In the genomic region with DNA sequence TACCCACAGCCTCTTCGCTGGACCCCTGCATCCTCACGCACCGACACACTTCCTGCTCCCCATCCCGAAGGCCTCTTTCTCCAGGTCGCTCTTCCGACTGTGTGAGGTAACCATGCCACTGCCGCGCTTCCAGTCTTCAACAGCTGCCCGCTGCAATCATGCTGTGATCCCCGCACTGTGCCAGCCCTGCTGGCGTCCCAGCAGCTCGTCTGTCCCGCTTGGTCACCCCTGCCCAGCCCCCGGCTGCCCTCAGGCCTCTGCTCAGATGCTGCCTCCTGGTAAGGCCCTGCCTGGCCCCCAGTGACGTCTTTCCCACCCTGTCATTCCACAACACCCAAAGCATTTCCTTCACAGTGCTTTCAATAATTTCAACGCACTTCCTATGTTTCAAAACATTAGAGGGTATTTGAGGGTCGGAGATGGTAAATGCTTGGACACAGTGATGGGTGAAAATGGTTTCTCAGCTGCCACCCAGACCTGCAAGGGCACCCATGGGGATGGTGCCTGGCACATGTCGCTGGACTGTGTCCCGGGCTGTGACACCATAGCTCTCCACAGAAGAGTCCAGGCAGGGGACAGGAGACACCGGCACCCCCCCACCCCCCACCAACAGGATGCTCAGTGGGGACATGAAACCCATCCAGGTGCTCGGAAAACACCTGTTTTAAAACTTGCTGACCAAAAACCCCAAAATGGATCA, we compare ENCODE assay signal across 10 cellular contexts.
DNase-seq lines count a peak whose midpoint lies in the region; ATAC-seq and TF ChIP-seq lines count a peak whose summit lies in the region.
"Had no signal": no experiment of that assay in that cellular context is flagged by ENCODE, and none has a peak within 500 bp of the region (broad histone marks: within the 10 kb centered on the region; RNA-seq: fewer than 3 reads in every experiment).

No MANE protein-coding gene starts in this region.

- H3K27ac ChIP-seq in BLaER1 treated with 17β-estradiol and CSF1 and Interleukin-3, amounts not matched to agents 10 nM and 100 nM = peak overlapping the region in 8 of 11 experiments; percentile 9 to 88 (median 81); a peak in 14 of 22 replicates
- peak overlapping the region; percentile 76 for H3K27ac ChIP-seq in HUES48 (ENCODE audit: low read depth, low read length)
- H3K27ac ChIP-seq in esophagus squamous epithelium = peak overlapping the region in 1 of 4 donors; percentile 17

- peaks cover 0 to 26% (median 0%) of the 10 kb centered on the region in 11 experiments; a peak in 4 of 22 replicates for H3K27me3 ChIP-seq in BLaER1 treated with 17β-estradiol and CSF1 and Interleukin-3, amounts not matched to agents 10 nM and 100 nM
- H3K27me3 ChIP-seq in HUES48 (ENCODE audit: control insufficient read depth, insufficient read depth, low read length) = no peaks in the 10 kb centered on the region
- H3K27me3 ChIP-seq in esophagus squamous epithelium = no peaks in the 10 kb centered on the region

- peaks cover 6% of the 10 kb centered on the region for H3K36me3 Mint-ChIP-seq in nephron progenitor cell (ENCODE audit: low read depth)

- H3K27me3 Mint-ChIP-seq in nephron progenitor cell (ENCODE audit: low read depth, poor library complexity) = peaks cover 4% of the 10 kb centered on the region
- H3K27me3 Mint-ChIP-seq: stimulated activated naive CD8-positive, alpha-beta T cell treated with anti-CD3 and anti-CD28 coated beads, Interleukin-15, Interleukin-2, amounts not matched to agents 100 ng/mL and 50 ng/mL, for 24 hours had no signal

- WGBS in esophagus squamous epithelium, 2 donors = 80 to 91% methylated on average over 18 to 21 of the region's 21 CpGs

- peaks cover 0 to 7% (median 0%) of the 10 kb centered on the region in 11 experiments; a peak in 5 of 22 replicates for H3K36me3 ChIP-seq in BLaER1 treated with 17β-estradiol and CSF1 and Interleukin-3, amounts not matched to agents 10 nM and 100 nM
- H3K36me3 ChIP-seq in HUES48 (ENCODE audit: control insufficient read depth, insufficient read depth, low read length) = no peaks in the 10 kb centered on the region
- H3K36me3 ChIP-seq in esophagus squamous epithelium = no peaks in the 10 kb centered on the region

- H3K4me3 ChIP-seq in BLaER1 treated with 17β-estradiol and CSF1 and Interleukin-3, amounts not matched to agents 10 nM and 100 nM = peak overlapping the region in 6 of 10 experiments; percentile 1 to 51 (median 44); a peak in 10 of 20 replicates
- no peak overlapping the region for H3K4me3 ChIP-seq in HUES48 (ENCODE audit: low read depth, low read length)
- H3K4me3 ChIP-seq in choroid plexus epithelial cell (ENCODE audit: low read depth, low read length) = no peak overlapping the region
- no peak overlapping the region for H3K4me3 ChIP-seq in esophagus squamous epithelium

- peak overlapping the region; percentile 68 for H3K27ac Mint-ChIP-seq in nephron progenitor cell
- H3K27ac Mint-ChIP-seq: stimulated activated naive CD8-positive, alpha-beta T cell treated with anti-CD3 and anti-CD28 coated beads, Interleukin-15, Interleukin-2, amounts not matched to agents 100 ng/mL and 50 ng/mL, for 24 hours had no signal

- no peak overlapping the region for H3K4me3 Mint-ChIP-seq in nephron progenitor cell
- H3K4me3 Mint-ChIP-seq: stimulated activated naive CD8-positive, alpha-beta T cell treated with anti-CD3 and anti-CD28 coated beads, Interleukin-15, Interleukin-2, amounts not matched to agents 100 ng/mL and 50 ng/mL, for 24 hours had no signal

- H4K20me1 ChIP-seq in BLaER1 treated with 17β-estradiol and CSF1 and Interleukin-3, amounts not matched to agents 10 nM and 100 nM = peaks cover 0 to 89% (median 47%) of the 10 kb centered on the region in 11 experiments; a peak in 15 of 22 replicates

- no peak for ATAC-seq in HG02884 (IDR thresholded peaks at IDR 0.05; ENCODE audit: unreplicated experiment)

- H3K9me3 Mint-ChIP-seq in nephron progenitor cell = no peaks in the 10 kb centered on the region
- H3K9me3 Mint-ChIP-seq: stimulated activated naive CD8-positive, alpha-beta T cell treated with anti-CD3 and anti-CD28 coated beads, Interleukin-15, Interleukin-2, amounts not matched to agents 100 ng/mL and 50 ng/mL, for 24 hours had no signal

- intact Hi-C loops in esophagus squamous epithelium (cut with DNase I) = no loop called here

- peaks cover 94 to 100% (median 99%) of the 10 kb centered on the region in 10 experiments for H3K4me1 ChIP-seq in BLaER1 treated with 17β-estradiol and CSF1 and Interleukin-3, amounts not matched to agents 10 nM and 100 nM
- H3K4me1 ChIP-seq in HUES48 (ENCODE audit: control insufficient read depth, insufficient read depth, low read length) (peaks cover 9% of the 10 kb centered on the region), esophagus squamous epithelium (peaks cover 4 to 78% (median 24%) of the 10 kb centered on the region in 3 donors)

- H3K4me2 ChIP-seq in BLaER1 treated with 17β-estradiol and CSF1 and Interleukin-3, amounts not matched to agents 10 nM and 100 nM = peak overlapping the region; percentile 66 to 99 (median 94)

- H3K4me1 Mint-ChIP-seq in nephron progenitor cell = peaks cover 99% of the 10 kb centered on the region

- no peak for TF ChIP-seq POLR2A in esophagus squamous epithelium (IDR thresholded peaks at IDR 0.05)

- no peaks in the 10 kb centered on the region for H3K9me3 ChIP-seq in BLaER1 treated with 17β-estradiol and CSF1 and Interleukin-3, amounts not matched to agents 10 nM and 100 nM (replicated peaks in 1 of 11)
- no peaks in the 10 kb centered on the region for H3K9me3 ChIP-seq in HUES48 (ENCODE audit: control insufficient read depth, insufficient read depth, low read length)
- no peaks in the 10 kb centered on the region for H3K9me3 ChIP-seq in esophagus squamous epithelium

- H3K9ac ChIP-seq in BLaER1 treated with 17β-estradiol and CSF1 and Interleukin-3, amounts not matched to agents 10 nM and 100 nM = peak overlapping the region in 8 of 11 experiments; percentile 39 to 80 (median 74); a peak in 14 of 22 replicates
- no peak overlapping the region for H3K9ac ChIP-seq in HUES48 (ENCODE audit: low read depth, low read length)

- DNase-seq in choroid plexus epithelial cell (ENCODE audit: low read depth) = peak; percentile 58
- DNase-seq in nephron progenitor cell = no peak
- DNase-seq in esophagus squamous epithelium (lab: John Stamatoyannopoulos, UW) = no peak
- no peak for DNase-seq in activated CD4-positive, alpha-beta T cell treated with anti-CD3 and anti-CD28 coated beads for 48 hours
- no peak for DNase-seq in mucosa of gallbladder (ENCODE audit: low spot score)
- DNase-seq: NCI-H2029 treated with DMSO at 0.1 percent for 48 hours had no signal

- TF ChIP-seq CTCF in choroid plexus epithelial cell (conservative IDR thresholded peaks at IDR 0.05; ENCODE audit: low read depth, low read length) = no peak
- no peak for TF ChIP-seq CTCF in nephron progenitor cell (IDR thresholded peaks at IDR 0.05)
- TF ChIP-seq CTCF in esophagus squamous epithelium (IDR thresholded peaks at IDR 0.05) = no peak

Comparison
In these comparisons a context has a peak if more than half of its experiments do, and no peak if none do; other contexts are left out.
1. H3K4me3 ChIP-seq: peak in BLaER1 treated with 17β-estradiol and CSF1 and Interleukin-3, amounts not matched to agents 10 nM and 100 nM (6 of 10); none in HUES48 (single experiment), choroid plexus epithelial cell (single experiment) and esophagus squamous epithelium (0 of 4).